Comparison of ENCODE assay signal across 31 cellular contexts in genomic region chr14:76126066-76126465, GRCh38.
"Had no signal": no experiment of that assay in that cellular context is flagged by ENCODE, and none has a peak within 500 bp of the region (broad histone marks: within the 10 kb centered on the region; RNA-seq: fewer than 3 reads in every experiment).

No MANE protein-coding gene starts in this region.

- H3K4me1 ChIP-seq: adrenal gland, body of pancreas, gastrocnemius medialis, left ventricle myocardium inferior, right lobe of liver, vagina had no signal

- H3K27ac ChIP-seq: adrenal gland, body of pancreas, cardiac muscle cell, coronary artery, dorsolateral prefrontal cortex, gastrocnemius medialis, hepatocyte, left ventricle myocardium inferior, neural progenitor cell, right lobe of liver, thoracic aorta, vagina, VCaP had no signal

- H3K9me3 Mint-ChIP-seq: activated naive CD4-positive, alpha-beta T cell treated with anti-CD3 and anti-CD28 coated beads for 36 hours; activated naive CD8-positive, alpha-beta T cell treated with anti-CD3 and anti-CD28 coated beads for 36 hours; activated T-helper 1 cell treated with anti-CD3 and anti-CD28 coated beads, Interleukin-12 subunit alpha, Interleukin-12 subunit beta, Interleukin-2, Interleukin-4 antibody, amounts not matched to agents 30 ng/mL and 10 ng/mL and 1 ng/mL, durations not matched to agents 14 hours and 24 hours and 36 hours; natural killer cell; neural progenitor cell; stimulated activated naive CD8-positive, alpha-beta T cell treated with anti-CD3 and anti-CD28 coated beads, Interleukin-15, Interleukin-2, amounts not matched to agents 100 ng/mL and 50 ng/mL, for 24 hours; T-helper 2 cell treated with Interferon-gamma antibody and Interleukin-4, amounts not matched to agents 5 μg/mL and 100 μg/mL, for 36 hours had no signal

- H3K36me3 Mint-ChIP-seq: activated naive CD8-positive, alpha-beta T cell treated with anti-CD3 and anti-CD28 coated beads for 36 hours; natural killer cell; neural progenitor cell had no signal

- H3K9me3 ChIP-seq: adrenal gland, body of pancreas, gastrocnemius medialis, left ventricle myocardium inferior, right lobe of liver, thoracic aorta, vagina had no signal

- ATAC-seq: body of pancreas, gastrocnemius medialis, natural killer cell, right lobe of liver had no signal

- H3K4me3 ChIP-seq: adrenal gland, body of pancreas, cardiac muscle cell, coronary artery, dorsolateral prefrontal cortex, gastrocnemius medialis, hepatocyte, left ventricle myocardium inferior, neural progenitor cell, right lobe of liver, thoracic aorta, vagina had no signal

- H3K4me3 Mint-ChIP-seq: activated naive CD4-positive, alpha-beta T cell treated with anti-CD3 and anti-CD28 coated beads for 36 hours; activated naive CD8-positive, alpha-beta T cell treated with anti-CD3 and anti-CD28 coated beads for 36 hours; activated T-helper 1 cell treated with anti-CD3 and anti-CD28 coated beads, Interleukin-12 subunit alpha, Interleukin-12 subunit beta, Interleukin-2, Interleukin-4 antibody, amounts not matched to agents 30 ng/mL and 10 ng/mL and 1 ng/mL, durations not matched to agents 14 hours and 24 hours and 36 hours; natural killer cell; neural progenitor cell; stimulated activated naive CD8-positive, alpha-beta T cell treated with anti-CD3 and anti-CD28 coated beads, Interleukin-15, Interleukin-2, amounts not matched to agents 100 ng/mL and 50 ng/mL, for 24 hours; T-helper 2 cell treated with Interferon-gamma antibody and Interleukin-4, amounts not matched to agents 5 μg/mL and 100 μg/mL, for 36 hours had no signal

- DNase-seq: activated CD4-positive, alpha-beta T cell treated with anti-CD3 and anti-CD28 coated beads for 4 hours; activated CD4-positive, alpha-beta T cell treated with anti-CD3 and anti-CD28 coated beads, Interleukin-2, amount 50 U/mL, for 48 hours; activated CD8-positive, alpha-beta memory T cell treated with anti-CD3 and anti-CD28 coated beads, Interleukin-2, amount 50 U/mL, for 4 hours; activated effector memory CD4-positive, alpha-beta T cell treated with anti-CD3 and anti-CD28 coated beads, Interleukin-2, amount 50 U/mL, for 16 hours; activated naive CD4-positive, alpha-beta T cell treated with anti-CD3 and anti-CD28 coated beads for 36 hours; activated naive CD8-positive, alpha-beta T cell treated with anti-CD3 and anti-CD28 coated beads for 36 hours; activated T-cell treated with anti-CD3 and anti-CD28 coated beads, Interleukin-2, amount 50 U/mL, for 1 hour; adrenal gland; body of pancreas; cerebellar nuclear complex; dorsolateral prefrontal cortex; effector memory CD4-positive, alpha-beta T cell; erythroblast; gastrocnemius medialis; islet precursor cell; left ventricle myocardium inferior; mesendoderm; natural killer cell; stimulated activated CD4-positive, alpha-beta T cell treated with anti-CD3 and anti-CD28 coated beads, Interleukin-2, amount 100 ng/mL, for 48 hours; trophoblast cell had no signal

- H3K27ac Mint-ChIP-seq: activated naive CD4-positive, alpha-beta T cell treated with anti-CD3 and anti-CD28 coated beads for 36 hours; activated naive CD8-positive, alpha-beta T cell treated with anti-CD3 and anti-CD28 coated beads for 36 hours; activated T-helper 1 cell treated with anti-CD3 and anti-CD28 coated beads, Interleukin-12 subunit alpha, Interleukin-12 subunit beta, Interleukin-2, Interleukin-4 antibody, amounts not matched to agents 30 ng/mL and 10 ng/mL and 1 ng/mL, durations not matched to agents 14 hours and 24 hours and 36 hours; natural killer cell; neural progenitor cell; stimulated activated naive CD8-positive, alpha-beta T cell treated with anti-CD3 and anti-CD28 coated beads, Interleukin-15, Interleukin-2, amounts not matched to agents 100 ng/mL and 50 ng/mL, for 24 hours; T-helper 2 cell treated with Interferon-gamma antibody and Interleukin-4, amounts not matched to agents 5 μg/mL and 100 μg/mL, for 36 hours had no signal

- H3K36me3 ChIP-seq: adrenal gland, cardiac muscle cell, gastrocnemius medialis, left ventricle myocardium inferior, neural progenitor cell, right lobe of liver, thoracic aorta, vagina had no signal

- H3K4me1 Mint-ChIP-seq: natural killer cell had no signal

- H3K27me3 ChIP-seq: body of pancreas, right lobe of liver, vagina had no signal
